In the genomic region with DNA sequence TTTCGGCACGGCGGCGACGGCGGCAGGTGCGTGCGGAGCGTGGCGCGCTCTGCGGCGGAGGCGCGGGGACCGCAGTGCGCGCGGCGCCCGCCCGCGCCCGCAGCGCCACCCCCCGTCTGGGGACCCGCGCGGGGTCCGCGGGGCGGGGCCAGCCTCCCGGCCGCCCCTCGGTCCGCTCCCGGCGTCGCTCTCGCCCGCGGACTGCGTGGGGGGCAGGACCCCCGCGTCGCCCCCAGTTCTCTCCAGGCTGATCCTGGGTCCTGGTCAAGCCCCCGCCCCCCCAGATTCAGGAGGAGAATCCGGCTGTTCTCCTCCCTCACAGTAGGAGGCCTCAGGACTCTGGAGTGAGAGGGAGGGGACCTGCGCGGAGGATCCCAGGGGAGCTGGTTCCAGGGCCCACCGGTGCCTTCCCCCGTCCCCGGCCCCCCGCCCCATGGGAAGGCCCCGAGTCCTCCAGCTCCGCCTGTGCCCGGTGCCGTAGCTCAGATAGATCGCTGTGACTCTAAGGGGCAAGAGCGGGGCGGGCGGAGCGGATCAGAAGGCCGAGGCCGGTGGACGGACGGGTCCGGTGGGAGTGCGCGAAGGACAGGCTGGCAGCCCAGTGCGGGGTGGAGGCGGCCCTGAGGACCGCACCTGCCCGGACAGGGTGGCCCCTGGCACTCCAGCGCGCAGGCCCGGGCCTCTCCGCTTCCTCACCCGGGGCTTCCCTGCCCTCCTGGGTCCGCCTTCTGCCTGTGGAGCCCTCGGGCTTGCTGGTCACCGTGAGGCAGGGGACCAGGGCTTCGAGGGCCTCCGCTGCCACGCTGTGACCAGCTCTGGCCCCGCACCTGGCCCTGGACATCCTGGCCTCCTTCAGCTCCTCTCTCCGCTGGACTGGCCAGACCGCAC, we compare ENCODE assay signal across 8 cellular contexts. TPM values are rescaled to one million over a fixed set of nuclear protein-coding genes. Genes with fewer than 3 reads are reported as not detected.
DNase-seq lines count a peak whose midpoint lies in the region; ATAC-seq and TF ChIP-seq lines count a peak whose summit lies in the region.

A gene with protein sequence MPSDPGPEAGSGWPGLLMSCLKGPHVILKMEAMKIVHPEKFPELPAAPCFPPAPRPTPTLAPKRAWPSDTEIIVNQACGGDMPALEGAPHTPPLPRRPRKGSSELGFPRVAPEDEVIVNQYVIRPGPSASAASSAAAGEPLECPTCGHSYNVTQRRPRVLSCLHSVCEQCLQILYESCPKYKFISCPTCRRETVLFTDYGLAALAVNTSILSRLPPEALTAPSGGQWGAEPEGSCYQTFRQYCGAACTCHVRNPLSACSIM (minus strand): TSS at position 51 of the 888 bp plus-strand sequence. CDS start 1,028 bp downstream, outside the sequence.

- H3K36me3 ChIP-seq in right atrium auricular region (no peaks in the 10 kb centered on the region), skeletal muscle tissue (ENCODE audit: control insufficient read depth in 3 of 3, insufficient read depth in 3 of 3, low read length in 3 of 3) (no peaks in the 10 kb centered on the region)

- no peaks in the 10 kb centered on the region for H3K9me3 Mint-ChIP-seq in activated T-helper 1 cell treated with anti-CD3 and anti-CD28 coated beads, Interleukin-12 subunit alpha, Interleukin-12 subunit beta, Interleukin-2, Interleukin-4 antibody, amounts not matched to agents 30 ng/mL and 10 ng/mL and 1 ng/mL, durations not matched to agents 14 hours and 24 hours and 36 hours

- peak within 1 kb of the TSS; percentile 80 to 90 (median 86) for H3K9ac ChIP-seq in skeletal muscle tissue (ENCODE audit: low read depth in 1 of 3, low read length in 3 of 3)

- peaks cover 0 to 49% of the 10 kb centered on the region in 2 donors for H3K4me1 ChIP-seq in right atrium auricular region
- peaks cover 17 to 39% (median 19%) of the 10 kb centered on the region in 3 donors for H3K4me1 ChIP-seq in skeletal muscle tissue (ENCODE audit: control insufficient read depth in 3 of 3, insufficient read depth in 3 of 3, low read length in 3 of 3)

- no peaks in the 10 kb centered on the region for H3K27me3 Mint-ChIP-seq in activated T-helper 1 cell treated with anti-CD3 and anti-CD28 coated beads, Interleukin-12 subunit alpha, Interleukin-12 subunit beta, Interleukin-2, Interleukin-4 antibody, amounts not matched to agents 30 ng/mL and 10 ng/mL and 1 ng/mL, durations not matched to agents 14 hours and 24 hours and 36 hours (ENCODE audit: insufficient read depth)

- H3K4me3 ChIP-seq in GM08714 (ENCODE audit: low read length) (peak within 1 kb of the TSS; percentile 48; the same call in 1 of the 2 replicates), right atrium auricular region (peak within 1 kb of the TSS; percentile 60 to 70), skeletal muscle tissue (ENCODE audit: low read length in 3 of 3) (peak within 1 kb of the TSS; percentile 68 to 89 (median 89))

- H3K4me3 Mint-ChIP-seq in activated T-helper 1 cell treated with anti-CD3 and anti-CD28 coated beads, Interleukin-12 subunit alpha, Interleukin-12 subunit beta, Interleukin-2, Interleukin-4 antibody, amounts not matched to agents 30 ng/mL and 10 ng/mL and 1 ng/mL, durations not matched to agents 14 hours and 24 hours and 36 hours: peak within 1 kb of the TSS; percentile 84

- TF ChIP-seq CTCF in right atrium auricular region (IDR thresholded peaks at IDR 0.05): no peak

- H3K9me3 ChIP-seq in right atrium auricular region: no peaks in the 10 kb centered on the region
- H3K9me3 ChIP-seq in skeletal muscle tissue (ENCODE audit: control insufficient read depth in 3 of 3, low read length in 3 of 3): no peaks in the 10 kb centered on the region

- ATAC-seq in HG03103 (IDR thresholded peaks at IDR 0.05; ENCODE audit: low read depth, unreplicated experiment): peak; percentile 3

- no peaks in the 10 kb centered on the region for H3K36me3 Mint-ChIP-seq in activated T-helper 1 cell treated with anti-CD3 and anti-CD28 coated beads, Interleukin-12 subunit alpha, Interleukin-12 subunit beta, Interleukin-2, Interleukin-4 antibody, amounts not matched to agents 30 ng/mL and 10 ng/mL and 1 ng/mL, durations not matched to agents 14 hours and 24 hours and 36 hours (ENCODE audit: low read depth)

- DNase-seq in activated T-helper 1 cell treated with anti-CD3 and anti-CD28 coated beads, Interleukin-12 subunit alpha, Interleukin-12 subunit beta, Interleukin-2, Interleukin-4 antibody, amounts not matched to agents 30 ng/mL and 10 ng/mL and 1 ng/mL, durations not matched to agents 14 hours and 24 hours and 36 hours (ENCODE audit: low spot score): peak; percentile 11
- no peak for DNase-seq in right atrium auricular region (ENCODE audit: low spot score)
- no peak for DNase-seq in islet precursor cell
- no peak for DNase-seq in SKM-1 (lab: John Stamatoyannopoulos, UW; ENCODE audit: unreplicated experiment)
- DNase-seq in SKM-1 treated with dmso at 0.1 percent for 144 hours (lab: John Stamatoyannopoulos, UW; ENCODE audit: unreplicated experiment): no peak

- intact Hi-C loops in activated T-helper 1 cell treated with anti-CD3 and anti-CD28 coated beads, Interleukin-12 subunit alpha, Interleukin-12 subunit beta, Interleukin-2, Interleukin-4 antibody, amounts not matched to agents 30 ng/mL and 10 ng/mL and 1 ng/mL, durations not matched to agents 14 hours and 24 hours and 36 hours (cut with micrococcal nuclease): loop anchor here (1.0 to 5.0 kb wide), 14 partner anchors 14 to 684 kb away; partner anchors contain the start of genes ABCA2, ANAPC2, EDF1 and NDOR1

- peaks cover 1% of the 10 kb centered on the region for H3K4me1 Mint-ChIP-seq in activated T-helper 1 cell treated with anti-CD3 and anti-CD28 coated beads, Interleukin-12 subunit alpha, Interleukin-12 subunit beta, Interleukin-2, Interleukin-4 antibody, amounts not matched to agents 30 ng/mL and 10 ng/mL and 1 ng/mL, durations not matched to agents 14 hours and 24 hours and 36 hours (ENCODE audit: low read depth)

- peak within 1 kb of the TSS; percentile 77 to 86 for H3K27ac ChIP-seq in right atrium auricular region
- H3K27ac ChIP-seq in skeletal muscle tissue (ENCODE audit: low read depth, low read length): peak within 1 kb of the TSS; percentile 90

- peak within 1 kb of the TSS; percentile 78 for H3K27ac Mint-ChIP-seq in activated T-helper 1 cell treated with anti-CD3 and anti-CD28 coated beads, Interleukin-12 subunit alpha, Interleukin-12 subunit beta, Interleukin-2, Interleukin-4 antibody, amounts not matched to agents 30 ng/mL and 10 ng/mL and 1 ng/mL, durations not matched to agents 14 hours and 24 hours and 36 hours

- no peaks in the 10 kb centered on the region for H3K27me3 ChIP-seq in right atrium auricular region
- peaks cover 11 to 13% (median 11%) of the 10 kb centered on the region in 3 donors for H3K27me3 ChIP-seq in skeletal muscle tissue (ENCODE audit: control insufficient read depth in 3 of 3, insufficient read depth in 3 of 3, low read length in 3 of 3)

RNA-seq across cellular contexts. Expression of the gene that starts here (rescaled TPM):
- 9.3 and 11.0 TPM in 2 replicates for total RNA-seq in activated T-helper 1 cell treated with anti-CD3 and anti-CD28 coated beads, Interleukin-12 subunit alpha, Interleukin-12 subunit beta, Interleukin-2, Interleukin-4 antibody, amounts not matched to agents 30 ng/mL and 10 ng/mL and 1 ng/mL, durations not matched to agents 14 hours and 24 hours and 36 hours
- total RNA-seq in right atrium auricular region: 1 to 10 TPM; 5.9 to 7.9 TPM
- not detected for total RNA-seq in skeletal muscle tissue
